ENCODE assay signal across 18 cellular contexts in genomic region chr15:91183630-91184029, GRCh38.
"Had no signal": no experiment of that assay in that cellular context is flagged by ENCODE, and none has a peak within 500 bp of the region (broad histone marks: within the 10 kb centered on the region; RNA-seq: fewer than 3 reads in every experiment).

No MANE protein-coding gene starts in this region.

- H3K4me3 Mint-ChIP-seq: activated CD4-positive, alpha-beta T cell treated with anti-CD3 and anti-CD28 coated beads, Interleukin-2, amount 10 ng/mL, durations not matched to agents 7 days and 5 days; activated CD8-positive, alpha-beta T cell treated with anti-CD3 and anti-CD28 coated beads, Interleukin-2, amount 10 ng/mL, durations not matched to agents 7 days and 5 days; activated naive CD4-positive, alpha-beta T cell treated with anti-CD3 and anti-CD28 coated beads, Interleukin-2, amount 50 U/mL, for 24 hours; endodermal cell; naive thymus-derived CD8-positive, alpha-beta T cell; neural progenitor cell; stimulated activated naive CD8-positive, alpha-beta T cell treated with anti-CD3 and anti-CD28 coated beads, Interleukin-15, amount 100 ng/mL, for 72 hours had no signal

- DNase-seq: activated CD4-positive, alpha-beta T cell treated with anti-CD3 and anti-CD28 coated beads, Interleukin-2, amount 10 ng/mL, durations not matched to agents 7 days and 5 days; activated CD8-positive, alpha-beta T cell treated with anti-CD3 and anti-CD28 coated beads, Interleukin-2, amount 10 ng/mL, durations not matched to agents 7 days and 5 days; activated gamma-delta T cell treated with Interleukin-2 at 50 U/mL for 16 hours; activated T-cell treated with anti-CD3 and anti-CD28 coated beads, Interleukin-2, amount 50 U/mL, for 1 hour; cortex of kidney; endodermal cell; esophagus squamous epithelium; gastrocnemius medialis; hypothalamus; left ventricle myocardium inferior; naive thymus-derived CD8-positive, alpha-beta T cell; posterior cingulate gyrus; right lobe of liver; stimulated activated CD4-positive, alpha-beta T cell treated with anti-CD3 and anti-CD28 coated beads, Interleukin-1b, Interleukin-23, amount 100 ng/mL, for 48 hours; stimulated activated naive CD8-positive, alpha-beta T cell treated with anti-CD3 and anti-CD28 coated beads, Interleukin-15, amount 100 ng/mL, for 72 hours; tibial artery had no signal

- H3K9me3 Mint-ChIP-seq: activated CD4-positive, alpha-beta T cell treated with anti-CD3 and anti-CD28 coated beads, Interleukin-2, amount 10 ng/mL, durations not matched to agents 7 days and 5 days; activated naive CD4-positive, alpha-beta T cell treated with anti-CD3 and anti-CD28 coated beads, Interleukin-2, amount 50 U/mL, for 24 hours; neural progenitor cell; stimulated activated naive CD8-positive, alpha-beta T cell treated with anti-CD3 and anti-CD28 coated beads, Interleukin-15, amount 100 ng/mL, for 72 hours had no signal

- H3K4me1 Mint-ChIP-seq: activated CD4-positive, alpha-beta T cell treated with anti-CD3 and anti-CD28 coated beads, Interleukin-2, amount 10 ng/mL, durations not matched to agents 7 days and 5 days; activated naive CD4-positive, alpha-beta T cell treated with anti-CD3 and anti-CD28 coated beads, Interleukin-2, amount 50 U/mL, for 24 hours; naive thymus-derived CD8-positive, alpha-beta T cell; stimulated activated naive CD8-positive, alpha-beta T cell treated with anti-CD3 and anti-CD28 coated beads, Interleukin-15, amount 100 ng/mL, for 72 hours had no signal

- H3K27ac Mint-ChIP-seq: activated CD4-positive, alpha-beta T cell treated with anti-CD3 and anti-CD28 coated beads, Interleukin-2, amount 10 ng/mL, durations not matched to agents 7 days and 5 days; activated CD8-positive, alpha-beta T cell treated with anti-CD3 and anti-CD28 coated beads, Interleukin-2, amount 10 ng/mL, durations not matched to agents 7 days and 5 days; activated naive CD4-positive, alpha-beta T cell treated with anti-CD3 and anti-CD28 coated beads, Interleukin-2, amount 50 U/mL, for 24 hours; endodermal cell; naive thymus-derived CD8-positive, alpha-beta T cell; neural progenitor cell; stimulated activated naive CD8-positive, alpha-beta T cell treated with anti-CD3 and anti-CD28 coated beads, Interleukin-15, amount 100 ng/mL, for 72 hours had no signal

- H3K36me3 Mint-ChIP-seq: activated naive CD4-positive, alpha-beta T cell treated with anti-CD3 and anti-CD28 coated beads, Interleukin-2, amount 50 U/mL, for 24 hours; naive thymus-derived CD8-positive, alpha-beta T cell; neural progenitor cell had no signal
